ENCODE assay signal across 1 cellular context in the genomic region with DNA sequence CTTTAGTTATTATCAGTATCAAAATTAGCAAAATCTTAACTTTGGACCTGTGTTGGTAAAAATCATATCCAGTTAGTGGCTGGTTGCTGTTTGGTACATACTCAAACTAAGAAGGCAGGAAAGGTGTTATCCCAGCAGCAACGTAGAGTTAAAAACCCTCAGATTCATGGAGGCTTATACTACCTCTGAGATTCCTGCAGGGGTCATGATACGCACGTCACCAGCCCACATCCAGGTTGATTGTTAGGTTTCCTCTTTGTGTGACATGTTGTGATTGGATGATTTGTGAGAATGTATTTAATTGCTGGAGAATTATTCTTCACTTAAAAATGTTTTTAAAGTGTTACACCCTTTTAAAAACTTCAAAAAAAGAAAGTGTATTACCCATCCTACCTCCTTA.
TF ChIP-seq lines count a peak whose summit lies in the region.

No MANE protein-coding gene starts in this region.

TF ChIP-seq in WTC11, 78 proteins besides CTCF, POLR2A, EP300 and RAD21 (continued from another document):
- TF ChIP-seq, protein P1, sequence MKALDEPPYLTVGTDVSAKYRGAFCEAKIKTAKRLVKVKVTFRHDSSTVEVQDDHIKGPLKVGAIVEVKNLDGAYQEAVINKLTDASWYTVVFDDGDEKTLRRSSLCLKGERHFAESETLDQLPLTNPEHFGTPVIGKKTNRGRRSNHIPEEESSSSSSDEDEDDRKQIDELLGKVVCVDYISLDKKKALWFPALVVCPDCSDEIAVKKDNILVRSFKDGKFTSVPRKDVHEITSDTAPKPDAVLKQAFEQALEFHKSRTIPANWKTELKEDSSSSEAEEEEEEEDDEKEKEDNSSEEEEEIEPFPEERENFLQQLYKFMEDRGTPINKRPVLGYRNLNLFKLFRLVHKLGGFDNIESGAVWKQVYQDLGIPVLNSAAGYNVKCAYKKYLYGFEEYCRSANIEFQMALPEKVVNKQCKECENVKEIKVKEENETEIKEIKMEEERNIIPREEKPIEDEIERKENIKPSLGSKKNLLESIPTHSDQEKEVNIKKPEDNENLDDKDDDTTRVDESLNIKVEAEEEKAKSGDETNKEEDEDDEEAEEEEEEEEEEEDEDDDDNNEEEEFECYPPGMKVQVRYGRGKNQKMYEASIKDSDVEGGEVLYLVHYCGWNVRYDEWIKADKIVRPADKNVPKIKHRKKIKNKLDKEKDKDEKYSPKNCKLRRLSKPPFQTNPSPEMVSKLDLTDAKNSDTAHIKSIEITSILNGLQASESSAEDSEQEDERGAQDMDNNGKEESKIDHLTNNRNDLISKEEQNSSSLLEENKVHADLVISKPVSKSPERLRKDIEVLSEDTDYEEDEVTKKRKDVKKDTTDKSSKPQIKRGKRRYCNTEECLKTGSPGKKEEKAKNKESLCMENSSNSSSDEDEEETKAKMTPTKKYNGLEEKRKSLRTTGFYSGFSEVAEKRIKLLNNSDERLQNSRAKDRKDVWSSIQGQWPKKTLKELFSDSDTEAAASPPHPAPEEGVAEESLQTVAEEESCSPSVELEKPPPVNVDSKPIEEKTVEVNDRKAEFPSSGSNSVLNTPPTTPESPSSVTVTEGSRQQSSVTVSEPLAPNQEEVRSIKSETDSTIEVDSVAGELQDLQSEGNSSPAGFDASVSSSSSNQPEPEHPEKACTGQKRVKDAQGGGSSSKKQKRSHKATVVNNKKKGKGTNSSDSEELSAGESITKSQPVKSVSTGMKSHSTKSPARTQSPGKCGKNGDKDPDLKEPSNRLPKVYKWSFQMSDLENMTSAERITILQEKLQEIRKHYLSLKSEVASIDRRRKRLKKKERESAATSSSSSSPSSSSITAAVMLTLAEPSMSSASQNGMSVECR (CRISPR knock-in tag; IDR thresholded peaks at IDR 0.05; ENCODE audit: borderline replicate concordance), result no peak
- TF ChIP-seq ZNF219 (CRISPR knock-in tag; IDR thresholded peaks at IDR 0.05; ENCODE audit: borderline replicate concordance) (no peak), ZNF396 (CRISPR knock-in tag; IDR thresholded peaks at IDR 0.05; ENCODE audit: borderline replicate concordance) (no peak)
- TF ChIP-seq, protein P2, sequence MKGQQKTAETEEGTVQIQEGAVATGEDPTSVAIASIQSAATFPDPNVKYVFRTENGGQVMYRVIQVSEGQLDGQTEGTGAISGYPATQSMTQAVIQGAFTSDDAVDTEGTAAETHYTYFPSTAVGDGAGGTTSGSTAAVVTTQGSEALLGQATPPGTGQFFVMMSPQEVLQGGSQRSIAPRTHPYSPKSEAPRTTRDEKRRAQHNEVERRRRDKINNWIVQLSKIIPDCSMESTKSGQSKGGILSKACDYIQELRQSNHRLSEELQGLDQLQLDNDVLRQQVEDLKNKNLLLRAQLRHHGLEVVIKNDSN (CRISPR knock-in tag; IDR thresholded peaks at IDR 0.05), result no peak
